Comparison of ENCODE assay signal across 8 cellular contexts in the genomic region with DNA sequence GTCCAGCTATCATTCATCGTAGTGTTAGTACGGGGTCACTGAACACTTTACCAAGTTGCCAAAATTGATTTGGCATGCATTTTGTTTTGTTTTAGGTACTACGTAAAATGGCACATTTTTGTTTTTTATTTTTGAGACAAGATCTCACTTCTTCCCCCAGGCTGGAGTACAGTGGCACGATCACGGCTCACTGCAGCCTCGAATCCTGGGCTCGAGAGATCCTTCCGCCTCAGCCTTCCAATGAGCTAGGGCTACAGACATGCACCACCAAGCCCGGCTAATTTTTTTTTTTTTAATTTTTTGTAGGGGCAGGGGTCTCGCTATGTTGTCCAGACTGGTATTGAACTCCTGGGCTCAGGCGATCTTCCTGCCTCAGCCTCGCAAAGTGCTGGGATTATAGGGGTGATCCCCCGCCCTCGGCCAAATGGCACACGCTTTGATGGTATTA.
A peak's percentile ranks its signal among the peaks of the same experiment; 100 is the strongest.
DNase-seq lines count a peak whose midpoint lies in the region; ATAC-seq and TF ChIP-seq lines count a peak whose summit lies in the region.

No MANE protein-coding gene starts in this region.

- DNase-seq in activated T-cell treated with anti-CD3 and anti-CD28 coated beads, Interleukin-2, amount 50 U/mL, for 24 hours: no peak
- DNase-seq in activated T-cell treated with anti-CD3 and anti-CD28 coated beads for 4 hours (no peak), fibroblast of mammary gland (ENCODE audit: low read depth) (peak; percentile 54), kidney glomerular epithelial cell (lab: John Stamatoyannopoulos, UW) (no peak), DMS153 treated with DMSO at 0.1 percent for 48 hours (lab: John Stamatoyannopoulos, UW; ENCODE audit: unreplicated experiment) (no peak)
- DNase-seq in T-helper 2 cell treated with Interferon-gamma antibody and Interleukin-4, amounts not matched to agents 5 μg/mL and 100 μg/mL, for 36 hours (ENCODE audit: low spot score): no peak

- ATAC-seq in HG03039 (IDR thresholded peaks at IDR 0.05; ENCODE audit: unreplicated experiment): no peak

- H3K9ac ChIP-seq in rectal smooth muscle tissue (ENCODE audit: low read length): peak overlapping the region; percentile 64

- H3K4me1 ChIP-seq in rectal smooth muscle tissue (ENCODE audit: control insufficient read depth, insufficient read depth, low read length): no peaks in the 10 kb centered on the region

- no peaks in the 10 kb centered on the region for H3K27me3 Mint-ChIP-seq in activated T-cell treated with anti-CD3 and anti-CD28 coated beads, Interleukin-2, amount 50 U/mL, for 24 hours
- no peaks in the 10 kb centered on the region for H3K27me3 Mint-ChIP-seq in T-helper 2 cell treated with Interferon-gamma antibody and Interleukin-4, amounts not matched to agents 5 μg/mL and 100 μg/mL, for 36 hours (ENCODE audit: low read depth)

- no peaks in the 10 kb centered on the region for H3K9me3 Mint-ChIP-seq in activated T-cell treated with anti-CD3 and anti-CD28 coated beads, Interleukin-2, amount 50 U/mL, for 24 hours
- H3K9me3 Mint-ChIP-seq in T-helper 2 cell treated with Interferon-gamma antibody and Interleukin-4, amounts not matched to agents 5 μg/mL and 100 μg/mL, for 36 hours: no peaks in the 10 kb centered on the region

- TF ChIP-seq CTCF in fibroblast of mammary gland (conservative IDR thresholded peaks at IDR 0.05; ENCODE audit: control insufficient read depth, insufficient read depth, low read depth, low read length): no peak

- H3K36me3 ChIP-seq in rectal smooth muscle tissue (ENCODE audit: control insufficient read depth, insufficient read depth, low read length): peaks cover 6% of the 10 kb centered on the region

- H3K4me1 Mint-ChIP-seq in activated T-cell treated with anti-CD3 and anti-CD28 coated beads, Interleukin-2, amount 50 U/mL, for 24 hours (ENCODE audit: low read depth): peaks cover 51% of the 10 kb centered on the region
- peaks cover 49% of the 10 kb centered on the region for H3K4me1 Mint-ChIP-seq in T-helper 2 cell treated with Interferon-gamma antibody and Interleukin-4, amounts not matched to agents 5 μg/mL and 100 μg/mL, for 36 hours (ENCODE audit: low read depth)

- no peaks in the 10 kb centered on the region for H3K27me3 ChIP-seq in rectal smooth muscle tissue (ENCODE audit: control insufficient read depth, insufficient read depth, low read length)

- H3K4me3 Mint-ChIP-seq in activated T-cell treated with anti-CD3 and anti-CD28 coated beads, Interleukin-2, amount 50 U/mL, for 24 hours: peak overlapping the region; percentile 89
- peak overlapping the region; percentile 94 for H3K4me3 Mint-ChIP-seq in T-helper 2 cell treated with Interferon-gamma antibody and Interleukin-4, amounts not matched to agents 5 μg/mL and 100 μg/mL, for 36 hours

- peak overlapping the region; percentile 94 for H3K27ac Mint-ChIP-seq in activated T-cell treated with anti-CD3 and anti-CD28 coated beads, Interleukin-2, amount 50 U/mL, for 24 hours
- H3K27ac Mint-ChIP-seq in T-helper 2 cell treated with Interferon-gamma antibody and Interleukin-4, amounts not matched to agents 5 μg/mL and 100 μg/mL, for 36 hours: peak overlapping the region; percentile 94

- peak overlapping the region; percentile 79 for H3K4me3 ChIP-seq in fibroblast of mammary gland (ENCODE audit: control insufficient read depth, low read depth, low read length)
- peak overlapping the region; percentile 80 for H3K4me3 ChIP-seq in rectal smooth muscle tissue (ENCODE audit: low read length)

- H3K27ac ChIP-seq in rectal smooth muscle tissue (ENCODE audit: low read depth, low read length): peak overlapping the region; percentile 67

- H3K36me3 Mint-ChIP-seq in activated T-cell treated with anti-CD3 and anti-CD28 coated beads, Interleukin-2, amount 50 U/mL, for 24 hours (ENCODE audit: low read depth): peaks cover 53% of the 10 kb centered on the region
- H3K36me3 Mint-ChIP-seq in T-helper 2 cell treated with Interferon-gamma antibody and Interleukin-4, amounts not matched to agents 5 μg/mL and 100 μg/mL, for 36 hours (ENCODE audit: low read depth): peaks cover 38% of the 10 kb centered on the region
